1 cellular context compared by ENCODE assay signal in genomic region chr19:44809856-44810554, GRCh38.
TF ChIP-seq lines count a peak whose summit lies in the region.

No MANE protein-coding gene starts in this region.

TF ChIP-seq in A549, 52 proteins besides CTCF, POLR2A, EP300 and RAD21 (continued from another document):
- TF ChIP-seq MAFK (IDR thresholded peaks at IDR 0.05; ENCODE audit: partially characterized antibody), result no peak
- no peak for TF ChIP-seq POLR2AphosphoS2 (conservative IDR thresholded peaks at IDR 0.05; ENCODE audit: low read length)
